In the genomic region with DNA sequence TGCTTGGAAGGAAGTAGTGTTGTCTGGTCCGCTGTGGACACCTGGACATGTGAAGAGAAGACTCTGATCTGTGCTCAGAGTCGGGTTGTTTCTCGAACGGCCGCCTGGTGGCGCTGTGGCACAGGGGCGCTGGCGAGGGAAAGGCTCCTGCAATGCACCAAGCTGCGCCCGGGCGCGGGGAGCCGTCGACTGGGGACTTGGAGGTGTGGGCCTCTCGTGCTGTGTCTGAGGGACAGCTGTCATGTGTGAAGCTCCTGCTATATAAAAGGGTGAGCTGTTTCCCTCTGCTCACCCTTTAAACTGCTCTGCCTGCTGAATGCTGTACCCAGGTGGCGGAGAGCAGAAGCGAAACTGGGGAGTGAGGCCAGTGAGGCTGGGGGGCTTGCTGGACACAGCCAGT, we compare ENCODE assay signal across 8 cellular contexts. TPM values are rescaled to one million over a fixed set of nuclear protein-coding genes. Genes with fewer than 3 reads are reported as not detected.
DNase-seq lines count a peak whose midpoint lies in the region; ATAC-seq and TF ChIP-seq lines count a peak whose summit lies in the region.

No MANE protein-coding gene starts in this region.

- BruUV-seq in Calu3 (replicated peaks; lab: Mats Ljungman, UMichigan): no TSS peak

- H3K27me3 Mint-ChIP-seq in Calu3 (ENCODE audit: unreplicated experiment): peaks cover 99% of the 10 kb centered on the region
- H3K27me3 Mint-ChIP-seq in activated CD8-positive, alpha-beta T cell treated with anti-CD3 and anti-CD28 coated beads, Interleukin-2, amount 10 ng/mL, durations not matched to agents 7 days and 5 days (ENCODE audit: low read depth): peaks cover 16% of the 10 kb centered on the region
- peaks cover 41 to 62% of the 10 kb centered on the region in 2 donors for H3K27me3 Mint-ChIP-seq in effector memory CD8-positive, alpha-beta T cell

- no peaks in the 10 kb centered on the region for H3K36me3 ChIP-seq in HEK293 (ENCODE audit: control insufficient read depth in 2 of 2, insufficient read depth in 1 of 2, low read length in 2 of 2)
- no peaks in the 10 kb centered on the region for H3K36me3 ChIP-seq in mucosa of descending colon (ENCODE audit: low read depth)

- no peaks in the 10 kb centered on the region for H3K4me1 Mint-ChIP-seq in Calu3 (ENCODE audit: low read depth, unreplicated experiment)
- H3K4me1 Mint-ChIP-seq in activated CD8-positive, alpha-beta T cell treated with anti-CD3 and anti-CD28 coated beads, Interleukin-2, amount 10 ng/mL, durations not matched to agents 7 days and 5 days (ENCODE audit: low read depth): no peaks in the 10 kb centered on the region
- peaks cover 0 to 4% of the 10 kb centered on the region in 2 donors for H3K4me1 Mint-ChIP-seq in effector memory CD8-positive, alpha-beta T cell (ENCODE audit: low read depth in 2 of 2)

- no peaks in the 10 kb centered on the region for H3K9me3 ChIP-seq in HEK293 (ENCODE audit: control insufficient read depth, insufficient read depth, low read depth, low read length)
- H3K9me3 ChIP-seq in mucosa of descending colon: no peaks in the 10 kb centered on the region

- intact Hi-C loops in Calu3 (cut with micrococcal nuclease; ENCODE audit: unreplicated experiment): loop anchor here (1.0 to 2.0 kb wide), 3 partner anchors 139 to 306 kb away; no protein-coding TSS in a partner anchor
- intact Hi-C loops in mucosa of descending colon (cut with DNase I, micrococcal nuclease): no loop called here

- POLR2A ChIA-PET in HEK293 (lab: Yijun Ruan, JAX): interaction anchor here (0.8 kb wide), 1 partner anchor 248 kb away, joined by 3 read pairs; a partner anchor contains a TSS
- POLR2A ChIA-PET in activated CD8-positive, alpha-beta T cell treated with anti-CD3 and anti-CD28 coated beads, Interleukin-2, amount 10 ng/mL, durations not matched to agents 7 days and 5 days (lab: Charles Lee): no interaction called here

- no peak overlapping the region for H3K27ac ChIP-seq in HEK293 (ENCODE audit: extremely low read depth, low read depth, low read length)

- TF ChIP-seq CTCF in Calu3 (IDR thresholded peaks at IDR 0.05; ENCODE audit: unreplicated experiment) (peak; percentile 96), HEK293 (tag by site-specific recombination; IDR thresholded peaks at IDR 0.05) (peak; percentile 91), mucosa of descending colon (IDR thresholded peaks at IDR 0.05) (peak; percentile 84)

- H3K4me3 ChIP-seq in HEK293 (ENCODE audit: low read depth, low read length) (no peak overlapping the region; the same call in 1 of the 2 replicates), mucosa of descending colon (no peak overlapping the region)

- peak; percentile 93 for ATAC-seq in activated CD8-positive, alpha-beta T cell treated with anti-CD3 and anti-CD28 coated beads, Interleukin-2, amount 10 ng/mL, durations not matched to agents 7 days and 5 days
- ATAC-seq in effector memory CD8-positive, alpha-beta T cell (replicated peaks): peak; percentile 66
- peak; percentile 96 for ATAC-seq in mucosa of descending colon
- no peak for ATAC-seq in HG03342 (IDR thresholded peaks at IDR 0.05; ENCODE audit: unreplicated experiment)

- no peak overlapping the region for H3K4me3 Mint-ChIP-seq in Calu3 (ENCODE audit: low read depth, unreplicated experiment)
- H3K4me3 Mint-ChIP-seq in activated CD8-positive, alpha-beta T cell treated with anti-CD3 and anti-CD28 coated beads, Interleukin-2, amount 10 ng/mL, durations not matched to agents 7 days and 5 days: no peak overlapping the region
- H3K4me3 Mint-ChIP-seq in effector memory CD8-positive, alpha-beta T cell: no peak overlapping the region

- H3K4me1 ChIP-seq in HEK293 (ENCODE audit: control insufficient read depth, insufficient read depth, low read length): no peaks in the 10 kb centered on the region
- no peaks in the 10 kb centered on the region for H3K4me1 ChIP-seq in mucosa of descending colon (ENCODE audit: low read depth)

- no peak overlapping the region for H3K27ac Mint-ChIP-seq in Calu3 (ENCODE audit: unreplicated experiment)
- no peak overlapping the region for H3K27ac Mint-ChIP-seq in activated CD8-positive, alpha-beta T cell treated with anti-CD3 and anti-CD28 coated beads, Interleukin-2, amount 10 ng/mL, durations not matched to agents 7 days and 5 days
- no peak overlapping the region for H3K27ac Mint-ChIP-seq in effector memory CD8-positive, alpha-beta T cell

- H3K36me3 Mint-ChIP-seq in Calu3 (ENCODE audit: insufficient read depth, unreplicated experiment): no peaks in the 10 kb centered on the region
- H3K36me3 Mint-ChIP-seq in activated CD8-positive, alpha-beta T cell treated with anti-CD3 and anti-CD28 coated beads, Interleukin-2, amount 10 ng/mL, durations not matched to agents 7 days and 5 days (ENCODE audit: low read depth): no peaks in the 10 kb centered on the region
- H3K36me3 Mint-ChIP-seq in effector memory CD8-positive, alpha-beta T cell (ENCODE audit: insufficient read depth): no peaks in the 10 kb centered on the region

- CTCF ChIA-PET in Calu3 (lab: Charles Lee) (interaction anchor here (0.8 to 1.9 kb wide), 7 partner anchors 77 to 306 kb away, joined by 3 to 14 read pairs (median 5); no protein-coding TSS in a partner anchor), HEK293 (lab: Yijun Ruan, JAX) (interaction anchor here (0.6 to 4.2 kb wide), 60 partner anchors 10 to 587 kb away, joined by 3 to 53 read pairs (median 4); a partner anchor contains a TSS)
- CTCF ChIA-PET in activated CD8-positive, alpha-beta T cell treated with anti-CD3 and anti-CD28 coated beads, Interleukin-2, amount 10 ng/mL, durations not matched to agents 7 days and 5 days (lab: Charles Lee): interaction anchor here (0.8 to 1.9 kb wide), 15 partner anchors 9 to 504 kb away, joined by 3 to 13 read pairs (median 4); no protein-coding TSS in a partner anchor

- no peaks in the 10 kb centered on the region for H3K9me3 Mint-ChIP-seq in Calu3 (ENCODE audit: low read depth, unreplicated experiment)
- H3K9me3 Mint-ChIP-seq in activated CD8-positive, alpha-beta T cell treated with anti-CD3 and anti-CD28 coated beads, Interleukin-2, amount 10 ng/mL, durations not matched to agents 7 days and 5 days (ENCODE audit: insufficient read depth): no peaks in the 10 kb centered on the region
- H3K9me3 Mint-ChIP-seq in effector memory CD8-positive, alpha-beta T cell: no peaks in the 10 kb centered on the region

- DNase-seq in Calu3 (peak; percentile 82), NCI-H69 (lab: John Stamatoyannopoulos, UW) (peak; percentile 69), mucosa of descending colon (peak; percentile 76 to 85 (median 79))
- peak; percentile 77 for DNase-seq in activated CD8-positive, alpha-beta T cell treated with anti-CD3 and anti-CD28 coated beads, Interleukin-2, amount 10 ng/mL, durations not matched to agents 7 days and 5 days
- peak; percentile 39 to 54 (median 41) for DNase-seq in effector memory CD8-positive, alpha-beta T cell
- peak; percentile 35 to 36 for DNase-seq in stimulated activated CD8-positive, alpha-beta memory T cell treated with anti-CD3 and anti-CD28 coated beads, Interleukin-2, amount 100 ng/mL, for 1 hour (ENCODE audit: low read depth in 2 of 2)

TF ChIP-seq in HEK293, 187 proteins besides CTCF, POLR2A, EP300 and RAD21 (continues in another document):
- TF ChIP-seq, protein P1, sequence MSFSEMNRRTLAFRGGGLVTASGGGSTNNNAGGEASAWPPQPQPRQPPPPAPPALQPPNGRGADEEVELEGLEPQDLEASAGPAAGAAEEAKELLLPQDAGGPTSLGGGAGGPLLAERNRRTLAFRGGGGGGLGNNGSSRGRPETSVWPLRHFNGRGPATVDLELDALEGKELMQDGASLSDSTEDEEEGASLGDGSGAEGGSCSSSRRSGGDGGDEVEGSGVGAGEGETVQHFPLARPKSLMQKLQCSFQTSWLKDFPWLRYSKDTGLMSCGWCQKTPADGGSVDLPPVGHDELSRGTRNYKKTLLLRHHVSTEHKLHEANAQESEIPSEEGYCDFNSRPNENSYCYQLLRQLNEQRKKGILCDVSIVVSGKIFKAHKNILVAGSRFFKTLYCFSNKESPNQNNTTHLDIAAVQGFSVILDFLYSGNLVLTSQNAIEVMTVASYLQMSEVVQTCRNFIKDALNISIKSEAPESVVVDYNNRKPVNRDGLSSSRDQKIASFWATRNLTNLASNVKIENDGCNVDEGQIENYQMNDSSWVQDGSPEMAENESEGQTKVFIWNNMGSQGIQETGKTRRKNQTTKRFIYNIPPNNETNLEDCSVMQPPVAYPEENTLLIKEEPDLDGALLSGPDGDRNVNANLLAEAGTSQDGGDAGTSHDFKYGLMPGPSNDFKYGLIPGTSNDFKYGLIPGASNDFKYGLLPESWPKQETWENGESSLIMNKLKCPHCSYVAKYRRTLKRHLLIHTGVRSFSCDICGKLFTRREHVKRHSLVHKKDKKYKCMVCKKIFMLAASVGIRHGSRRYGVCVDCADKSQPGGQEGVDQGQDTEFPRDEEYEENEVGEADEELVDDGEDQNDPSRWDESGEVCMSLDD (tag by site-specific recombination; IDR thresholded peaks at IDR 0.05): no peak
- no peak for TF ChIP-seq SETDB1 (IDR thresholded peaks at IDR 0.05; ENCODE audit: insufficient read length, low read length)
- no peak for TF ChIP-seq ZNF132 (tag by site-specific recombination; IDR thresholded peaks at IDR 0.05; ENCODE audit: borderline replicate concordance)
- TF ChIP-seq GLIS1 (tag by site-specific recombination; IDR thresholded peaks at IDR 0.05): peak; percentile 23; the same call in 1 of the 2 replicates
- TF ChIP-seq MEIS1 (CRISPR knock-in tag; IDR thresholded peaks at IDR 0.05; ENCODE audit: borderline replicate concordance): no peak
- TF ChIP-seq, protein P2, sequence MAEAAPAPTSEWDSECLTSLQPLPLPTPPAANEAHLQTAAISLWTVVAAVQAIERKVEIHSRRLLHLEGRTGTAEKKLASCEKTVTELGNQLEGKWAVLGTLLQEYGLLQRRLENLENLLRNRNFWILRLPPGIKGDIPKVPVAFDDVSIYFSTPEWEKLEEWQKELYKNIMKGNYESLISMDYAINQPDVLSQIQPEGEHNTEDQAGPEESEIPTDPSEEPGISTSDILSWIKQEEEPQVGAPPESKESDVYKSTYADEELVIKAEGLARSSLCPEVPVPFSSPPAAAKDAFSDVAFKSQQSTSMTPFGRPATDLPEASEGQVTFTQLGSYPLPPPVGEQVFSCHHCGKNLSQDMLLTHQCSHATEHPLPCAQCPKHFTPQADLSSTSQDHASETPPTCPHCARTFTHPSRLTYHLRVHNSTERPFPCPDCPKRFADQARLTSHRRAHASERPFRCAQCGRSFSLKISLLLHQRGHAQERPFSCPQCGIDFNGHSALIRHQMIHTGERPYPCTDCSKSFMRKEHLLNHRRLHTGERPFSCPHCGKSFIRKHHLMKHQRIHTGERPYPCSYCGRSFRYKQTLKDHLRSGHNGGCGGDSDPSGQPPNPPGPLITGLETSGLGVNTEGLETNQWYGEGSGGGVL (tag by site-specific recombination; IDR thresholded peaks at IDR 0.05): no peak
- TF ChIP-seq SCRT2 (tag by site-specific recombination; IDR thresholded peaks at IDR 0.05): no peak

RNA-seq across cellular contexts. Expression of a gene that starts 44.0 kb away (rescaled TPM):
- total RNA-seq in Calu3 (2022) (0.61 and 1.2 TPM in 2 replicates), mucosa of descending colon (10 to 100 TPM in 1 of 3 donors, 1 to 10 TPM in 2; 4.7 to 20.7 (median 5.3) TPM)
- total RNA-seq in activated CD8-positive, alpha-beta T cell treated with anti-CD3 and anti-CD28 coated beads, Interleukin-2, amount 10 ng/mL, durations not matched to agents 7 days and 5 days: not detected
